1 cellular context compared by ENCODE assay signal in genomic region chr6:168388641-168389633, GRCh38.
TF ChIP-seq lines count a peak whose summit lies in the region.

No MANE protein-coding gene starts in this region.

TF ChIP-seq in GM23338, 12 proteins besides CTCF, POLR2A, EP300 and RAD21 (continued from another document):
- TF ChIP-seq ETS1 (IDR thresholded peaks at IDR 0.05) (no peak), NANOG (IDR thresholded peaks at IDR 0.05; ENCODE audit: borderline replicate concordance) (no peak)
